ENCODE assay signal across 27 cellular contexts in the genomic region with DNA sequence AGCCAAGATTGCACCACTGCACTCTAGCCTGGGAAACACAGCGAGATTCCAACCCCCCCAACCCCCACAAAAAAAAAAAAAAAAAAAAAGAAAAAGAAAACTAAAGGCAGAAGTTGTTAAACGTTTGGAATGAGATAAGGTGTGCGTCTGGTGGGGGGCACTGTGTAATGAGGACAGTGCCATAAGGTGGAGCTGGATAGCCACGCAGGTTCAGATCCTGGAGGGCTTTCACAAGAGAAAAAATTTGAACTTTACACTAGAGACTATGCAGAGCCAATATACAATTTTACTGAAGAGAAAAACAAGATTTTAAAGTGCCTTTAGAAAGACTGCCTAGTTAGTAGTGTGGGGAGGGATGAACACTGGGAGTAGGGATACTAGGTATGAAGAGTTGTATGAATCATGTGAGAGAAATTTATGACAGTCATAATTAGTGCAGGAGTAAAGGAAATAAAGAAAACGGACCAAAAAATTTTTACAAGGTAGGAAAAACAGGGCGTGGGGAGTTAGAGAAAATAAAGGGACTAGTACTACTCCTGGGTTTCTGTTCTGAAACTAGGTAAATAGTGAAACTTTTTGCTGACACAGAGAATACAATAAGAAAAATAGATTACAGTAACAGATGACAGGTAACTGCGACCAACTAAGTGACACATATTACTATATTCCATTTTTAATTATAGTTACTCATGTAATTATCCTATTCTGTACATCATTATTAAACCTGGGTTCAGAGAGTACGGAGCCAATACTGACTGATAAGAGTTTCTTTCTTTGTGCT.
A peak's percentile ranks its signal among the peaks of the same experiment; 100 is the strongest.
DNase-seq lines count a peak whose midpoint lies in the region; ATAC-seq, FAIRE-seq and TF ChIP-seq lines count a peak whose summit lies in the region.
"Had no signal": no experiment of that assay in that cellular context is flagged by ENCODE, and none has a peak within 500 bp of the region (broad histone marks: within the 10 kb centered on the region; RNA-seq: fewer than 3 reads in every experiment).

No MANE protein-coding gene starts in this region.

- H3K9ac ChIP-seq in GM23248 (no peak overlapping the region), OCI-LY3 (ENCODE audit: low read length) (no peak overlapping the region)

- H4K20me1 ChIP-seq in GM23248 (ENCODE audit: insufficient read depth): peaks cover 18% of the 10 kb centered on the region
- peaks cover 18% of the 10 kb centered on the region for H4K20me1 ChIP-seq in OCI-LY3 (ENCODE audit: insufficient read depth, low read length)

- H3K4me1 ChIP-seq in A549 (peaks cover 26% of the 10 kb centered on the region), GM23248 (ENCODE audit: insufficient read depth) (peaks cover 49% of the 10 kb centered on the region), OCI-LY3 (ENCODE audit: low read length) (peaks cover 5% of the 10 kb centered on the region)
- H3K4me1 ChIP-seq: pancreas, uterus had no signal

- no peak for TF ChIP-seq RAD21 in A549 (conservative IDR thresholded peaks at IDR 0.05 in 1 of 2, IDR thresholded peaks at IDR 0.05 in 1 of 2)

- no peak overlapping the region for H3K4me3 ChIP-seq in A549
- no peak overlapping the region for H3K4me3 ChIP-seq in GM23248
- H3K4me3 ChIP-seq in OCI-LY3 (ENCODE audit: low read length): no peak overlapping the region
- H3K4me3 ChIP-seq in fibroblast of villous mesenchyme (ENCODE audit: low read depth, low read length): no peak overlapping the region
- H3K4me3 ChIP-seq: gastrocnemius medialis, pancreas, PC-9, spleen, uterus had no signal

- H3K27ac ChIP-seq in A549: no peak overlapping the region
- peak overlapping the region; percentile 4; the same call in 1 of the 2 replicates for H3K27ac ChIP-seq in GM23248
- no peak overlapping the region for H3K27ac ChIP-seq in OCI-LY3 (ENCODE audit: low read length)
- H3K27ac ChIP-seq: gastrocnemius medialis, pancreas, PC-9, spleen, uterus had no signal

- in situ Hi-C loops in GM23248 (cut with MboI): no loop called here

- TF ChIP-seq CTCF in A549 (IDR thresholded peaks at IDR 0.05) (no peak), OCI-LY3 (IDR thresholded peaks at IDR 0.05; ENCODE audit: low read depth, low read length) (peak; percentile 33), fibroblast of villous mesenchyme (IDR thresholded peaks at IDR 0.05; ENCODE audit: insufficient read depth, low read depth, low read length) (no peak)

- no peaks in the 10 kb centered on the region for H3K9me2 ChIP-seq in GM23248 (ENCODE audit: insufficient read depth)

- H3K79me2 ChIP-seq in GM23248 (ENCODE audit: insufficient read depth) (peaks cover 98% of the 10 kb centered on the region), OCI-LY3 (ENCODE audit: low read length) (no peaks in the 10 kb centered on the region)

- ATAC-seq in A549: no peak; a peak in 2 of 6 replicates
- no peak for ATAC-seq in GM19328 (IDR thresholded peaks at IDR 0.05; ENCODE audit: unreplicated experiment)
- ATAC-seq: activated CD4-positive, CD25-positive, alpha-beta regulatory T cell treated with anti-CD3 and anti-CD28 coated beads, Interleukin-2, amount 50 U/mL, for 24 hours; gastrocnemius medialis; pancreas; stimulated activated memory B cell treated with anti-CD40 and anti-IgM and Interleukin-4, amounts not matched to agents 10 μg/mL and 1 μg/mL and 100 μg/mL, for 72 hours; T-cell had no signal

- no peak for TF ChIP-seq EP300 in A549 (IDR thresholded peaks at IDR 0.05)

- H3K27me3 ChIP-seq in GM23248 (replicated peaks; ENCODE audit: insufficient read depth): no peaks in the 10 kb centered on the region
- no peaks in the 10 kb centered on the region for H3K27me3 ChIP-seq in OCI-LY3 (ENCODE audit: low read depth, low read length)
- H3K27me3 ChIP-seq: gastrocnemius medialis, pancreas, spleen, uterus had no signal

- TF ChIP-seq POLR2A in A549 (IDR thresholded peaks at IDR 0.05; ENCODE audit: low read length) (no peak), erythroblast (IDR thresholded peaks at IDR 0.05; ENCODE audit: low read length) (no peak)

- H3K4me2 ChIP-seq in A549 (no peak overlapping the region), GM23248 (ENCODE audit: unreplicated experiment) (peak overlapping the region; percentile 5), OCI-LY3 (ENCODE audit: low read length) (no peak overlapping the region)
- H3K4me2 ChIP-seq: PC-9 had no signal

- CTCF ChIA-PET in A549 (lab: Yijun Ruan, JAX): no interaction called here

- no peak for FAIRE-seq in A549 (lab: Jason Lieb, UNC)
- FAIRE-seq: D721Med, HTR-8/SVneo, pancreas had no signal

- no peak overlapping the region for H2AFZ ChIP-seq in GM23248
- no peak overlapping the region for H2AFZ ChIP-seq in OCI-LY3 (ENCODE audit: low read depth, low read length)
- H2AFZ ChIP-seq: PC-9 had no signal

- POLR2A ChIA-PET in A549 (lab: Yijun Ruan, JAX): no interaction called here

- H3K9me3 ChIP-seq in A549: no peaks in the 10 kb centered on the region
- no peaks in the 10 kb centered on the region for H3K9me3 ChIP-seq in GM23248 (ENCODE audit: low read depth)
- H3K9me3 ChIP-seq in OCI-LY3 (ENCODE audit: insufficient read depth, low read length): no peaks in the 10 kb centered on the region
- H3K9me3 ChIP-seq: gastrocnemius medialis, pancreas, spleen, uterus had no signal

- 0 out of 2 replicates have a peak, but pooled peaks cover 3% of the 10 kb centered on the region for H3F3A ChIP-seq in GM23248 (ENCODE audit: insufficient read depth)

- DNase-seq in A549 (ENCODE audit: low read depth in 1 of 2, low spot score in 1 of 2): no peak
- DNase-seq in GM23248: peak; percentile 33
- peak; percentile 15 for DNase-seq in fibroblast of villous mesenchyme (ENCODE audit: low read depth)
- DNase-seq in AG20443 (ENCODE audit: low spot score): no peak
- no peak for DNase-seq in NCI-H1417 (lab: John Stamatoyannopoulos, UW)
- no peak for DNase-seq in erythroblast (lab: John Stamatoyannopoulos, UW)
- DNase-seq: activated CD4-positive, alpha-beta memory T cell treated with anti-CD3 and anti-CD28 coated beads, Interleukin-2, amount 10 ng/mL, durations not matched to agents 7 days and 5 days; C1 segment of cervical spinal cord; cerebellar nuclear complex; gastrocnemius medialis; Karpas-422; NCI-H1092; NCI-H2029; NCI-H2227 treated with DMSO at 0.1 percent for 48 hours; NCI-H774; pancreas; PC-9; spleen; stimulated activated CD4-positive, alpha-beta T cell treated with anti-CD3 and anti-CD28 coated beads, Interleukin-2, amount 100 ng/mL, for 48 hours; T-cell; uterus had no signal

- 72% methylated on average over 8 of the region's 8 CpGs for WGBS in A549 (ENCODE audit: missing lambda C conversion rate)
- 74 to 75% methylated on average over 8 of the region's 8 CpGs for WGBS in GM23248 (ENCODE audit: low coverage in 1 of 2, low lambda C conversion rate in 2 of 2, missing lambda C conversion rate in 2 of 2), 2 experiments

- H3K36me3 ChIP-seq in GM23248 (ENCODE audit: low read depth) (no peaks in the 10 kb centered on the region), OCI-LY3 (replicated peaks; ENCODE audit: low read depth, low read length) (no peaks in the 10 kb centered on the region)
- H3K36me3 ChIP-seq: gastrocnemius medialis, pancreas, spleen, uterus had no signal

TF ChIP-seq in A549, 52 proteins besides CTCF, POLR2A, EP300 and RAD21:
- peak; percentile 77 for TF ChIP-seq MAFK (IDR thresholded peaks at IDR 0.05; ENCODE audit: partially characterized antibody)
- no peak for TF ChIP-seq HOXA7 (CRISPR knock-in tag; IDR thresholded peaks at IDR 0.05)
- TF ChIP-seq, protein P1, sequence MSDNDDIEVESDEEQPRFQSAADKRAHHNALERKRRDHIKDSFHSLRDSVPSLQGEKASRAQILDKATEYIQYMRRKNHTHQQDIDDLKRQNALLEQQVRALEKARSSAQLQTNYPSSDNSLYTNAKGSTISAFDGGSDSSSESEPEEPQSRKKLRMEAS (IDR thresholded peaks at IDR 0.05): no peak
TF ChIP-seq in A549: peak in this region for 1.

Comparison
In these comparisons a context has a peak if more than half of its experiments do, and no peak if none do; other contexts are left out.
1. DNase-seq: peak in GM23248 (single experiment) and fibroblast of villous mesenchyme (single experiment); none in A549 (0 of 2), AG20443 (single experiment), NCI-H1417 (0 of 3) and erythroblast (0 of 2).